1 cellular context compared by ENCODE assay signal in genomic region chr12:53603804-53604203, GRCh38.
TF ChIP-seq lines count a peak whose summit lies in the region.

No MANE protein-coding gene starts in this region.

TF ChIP-seq in GM23338, 12 proteins besides CTCF, POLR2A, EP300 and RAD21 (continued from another document):
- TF ChIP-seq, protein P1, sequence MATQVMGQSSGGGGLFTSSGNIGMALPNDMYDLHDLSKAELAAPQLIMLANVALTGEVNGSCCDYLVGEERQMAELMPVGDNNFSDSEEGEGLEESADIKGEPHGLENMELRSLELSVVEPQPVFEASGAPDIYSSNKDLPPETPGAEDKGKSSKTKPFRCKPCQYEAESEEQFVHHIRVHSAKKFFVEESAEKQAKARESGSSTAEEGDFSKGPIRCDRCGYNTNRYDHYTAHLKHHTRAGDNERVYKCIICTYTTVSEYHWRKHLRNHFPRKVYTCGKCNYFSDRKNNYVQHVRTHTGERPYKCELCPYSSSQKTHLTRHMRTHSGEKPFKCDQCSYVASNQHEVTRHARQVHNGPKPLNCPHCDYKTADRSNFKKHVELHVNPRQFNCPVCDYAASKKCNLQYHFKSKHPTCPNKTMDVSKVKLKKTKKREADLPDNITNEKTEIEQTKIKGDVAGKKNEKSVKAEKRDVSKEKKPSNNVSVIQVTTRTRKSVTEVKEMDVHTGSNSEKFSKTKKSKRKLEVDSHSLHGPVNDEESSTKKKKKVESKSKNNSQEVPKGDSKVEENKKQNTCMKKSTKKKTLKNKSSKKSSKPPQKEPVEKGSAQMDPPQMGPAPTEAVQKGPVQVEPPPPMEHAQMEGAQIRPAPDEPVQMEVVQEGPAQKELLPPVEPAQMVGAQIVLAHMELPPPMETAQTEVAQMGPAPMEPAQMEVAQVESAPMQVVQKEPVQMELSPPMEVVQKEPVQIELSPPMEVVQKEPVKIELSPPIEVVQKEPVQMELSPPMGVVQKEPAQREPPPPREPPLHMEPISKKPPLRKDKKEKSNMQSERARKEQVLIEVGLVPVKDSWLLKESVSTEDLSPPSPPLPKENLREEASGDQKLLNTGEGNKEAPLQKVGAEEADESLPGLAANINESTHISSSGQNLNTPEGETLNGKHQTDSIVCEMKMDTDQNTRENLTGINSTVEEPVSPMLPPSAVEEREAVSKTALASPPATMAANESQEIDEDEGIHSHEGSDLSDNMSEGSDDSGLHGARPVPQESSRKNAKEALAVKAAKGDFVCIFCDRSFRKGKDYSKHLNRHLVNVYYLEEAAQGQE (IDR thresholded peaks at IDR 0.05; ENCODE audit: unreplicated experiment) = no peak
- TF ChIP-seq ZNF114 (CRISPR knock-in tag; IDR thresholded peaks at IDR 0.05) (no peak), JUNB (IDR thresholded peaks at IDR 0.05; ENCODE audit: unreplicated experiment) (no peak), ZNF331 (CRISPR knock-in tag; IDR thresholded peaks at IDR 0.05; ENCODE audit: low read depth) (no peak), STAT1 (IDR thresholded peaks at IDR 0.05; ENCODE audit: unreplicated experiment) (no peak), CREB1 (CRISPR knock-in tag; IDR thresholded peaks at IDR 0.05; ENCODE audit: low read depth) (no peak), EZH2 (IDR thresholded peaks at IDR 0.05; ENCODE audit: low read depth, unreplicated experiment) (no peak), ZNF462 (CRISPR knock-in tag; IDR thresholded peaks at IDR 0.05) (no peak)
